2 cellular contexts compared by ENCODE assay signal in the genomic region with DNA sequence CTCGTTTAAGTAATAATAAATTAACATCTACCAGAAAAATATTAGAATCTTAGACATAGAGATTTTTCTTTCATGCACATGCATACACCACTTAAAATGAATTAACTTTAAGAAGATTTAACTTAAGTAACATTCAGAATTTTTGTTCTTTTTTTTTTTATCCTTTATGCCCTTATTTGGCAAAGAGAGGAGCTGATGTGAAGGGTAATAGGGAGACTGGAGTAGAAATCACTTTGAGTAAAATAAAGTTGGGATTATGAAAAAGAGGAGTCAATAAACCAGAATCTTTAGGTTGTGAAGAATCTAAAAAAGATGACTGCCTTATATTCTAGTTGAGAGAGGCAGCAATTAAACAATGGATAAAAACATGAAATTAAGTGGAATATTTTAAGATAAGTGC.
TF ChIP-seq lines count a peak whose summit lies in the region.

No MANE protein-coding gene starts in this region.

TF ChIP-seq in K562, 482 proteins besides CTCF, POLR2A, EP300 and RAD21:
- TF ChIP-seq ZNF507 (tag; conservative IDR thresholded peaks at IDR 0.05) (no peak), ZNF282 (CRISPR knock-in tag; IDR thresholded peaks at IDR 0.05) (no peak), SOX6 (IDR thresholded peaks at IDR 0.05) (no peak), SRF (CRISPR knock-in tag; IDR thresholded peaks at IDR 0.05) (peak in 1 of 2 experiments; percentile 79; a peak in 2 of 4 replicates), ZNF3 (CRISPR knock-in tag; IDR thresholded peaks at IDR 0.05) (0 out of 2 replicates have a peak, but pooled peaks have one; percentile 20), ZNF253 (CRISPR knock-in tag; conservative IDR thresholded peaks at IDR 0.05) (no peak), ZNF232 (CRISPR knock-in tag; IDR thresholded peaks at IDR 0.05) (no peak), SNIP1 (IDR thresholded peaks at IDR 0.05; ENCODE audit: low read depth) (no peak), ETV5 (CRISPR knock-in tag; IDR thresholded peaks at IDR 0.05; ENCODE audit: low read depth) (no peak), KAT8 (IDR thresholded peaks at IDR 0.05; ENCODE audit: low read depth) (no peak), ZNF589 (CRISPR knock-in tag; IDR thresholded peaks at IDR 0.05; ENCODE audit: low read depth) (no peak), ZNF217 (CRISPR knock-in tag; IDR thresholded peaks at IDR 0.05) (no peak), ERF (CRISPR knock-in tag; IDR thresholded peaks at IDR 0.05) (no peak)
- TF ChIP-seq, protein P1, sequence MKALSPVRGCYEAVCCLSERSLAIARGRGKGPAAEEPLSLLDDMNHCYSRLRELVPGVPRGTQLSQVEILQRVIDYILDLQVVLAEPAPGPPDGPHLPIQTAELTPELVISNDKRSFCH (CRISPR knock-in tag; IDR thresholded peaks at IDR 0.05) = no peak
- TF ChIP-seq, protein P1 (tag; IDR thresholded peaks at IDR 0.05) = no peak
- TF ChIP-seq, protein P2, sequence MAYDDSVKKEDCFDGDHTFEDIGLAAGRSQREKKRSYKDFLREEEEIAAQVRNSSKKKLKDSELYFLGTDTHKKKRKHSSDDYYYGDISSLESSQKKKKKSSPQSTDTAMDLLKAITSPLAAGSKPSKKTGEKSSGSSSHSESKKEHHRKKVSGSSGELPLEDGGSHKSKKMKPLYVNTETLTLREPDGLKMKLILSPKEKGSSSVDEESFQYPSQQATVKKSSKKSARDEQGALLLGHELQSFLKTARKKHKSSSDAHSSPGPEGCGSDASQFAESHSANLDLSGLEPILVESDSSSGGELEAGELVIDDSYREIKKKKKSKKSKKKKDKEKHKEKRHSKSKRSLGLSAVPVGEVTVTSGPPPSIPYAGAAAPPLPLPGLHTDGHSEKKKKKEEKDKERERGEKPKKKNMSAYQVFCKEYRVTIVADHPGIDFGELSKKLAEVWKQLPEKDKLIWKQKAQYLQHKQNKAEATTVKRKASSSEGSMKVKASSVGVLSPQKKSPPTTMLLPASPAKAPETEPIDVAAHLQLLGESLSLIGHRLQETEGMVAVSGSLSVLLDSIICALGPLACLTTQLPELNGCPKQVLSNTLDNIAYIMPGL (CRISPR knock-in tag; IDR thresholded peaks at IDR 0.05) = no peak
- TF ChIP-seq, protein P3, sequence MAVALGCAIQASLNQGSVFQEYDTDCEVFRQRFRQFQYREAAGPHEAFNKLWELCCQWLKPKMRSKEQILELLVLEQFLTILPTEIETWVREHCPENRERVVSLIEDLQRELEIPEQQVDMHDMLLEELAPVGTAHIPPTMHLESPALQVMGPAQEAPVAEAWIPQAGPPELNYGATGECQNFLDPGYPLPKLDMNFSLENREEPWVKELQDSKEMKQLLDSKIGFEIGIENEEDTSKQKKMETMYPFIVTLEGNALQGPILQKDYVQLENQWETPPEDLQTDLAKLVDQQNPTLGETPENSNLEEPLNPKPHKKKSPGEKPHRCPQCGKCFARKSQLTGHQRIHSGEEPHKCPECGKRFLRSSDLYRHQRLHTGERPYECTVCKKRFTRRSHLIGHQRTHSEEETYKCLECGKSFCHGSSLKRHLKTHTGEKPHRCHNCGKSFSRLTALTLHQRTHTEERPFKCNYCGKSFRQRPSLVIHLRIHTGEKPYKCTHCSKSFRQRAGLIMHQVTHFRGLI (CRISPR knock-in tag; IDR thresholded peaks at IDR 0.05) = no peak

TF ChIP-seq in H1, 55 proteins besides CTCF, POLR2A, EP300 and RAD21:
- TF ChIP-seq KDM4A (IDR thresholded peaks at IDR 0.05; ENCODE audit: low read depth, low read length, severe bottlenecking) (no peak), SRF (IDR thresholded peaks at IDR 0.05; ENCODE audit: low read depth, low read length) (peak; percentile 71; the same call in 1 of the 2 replicates)
